Comparison of ENCODE assay signal across 16 cellular contexts in genomic region chr1:92903765-92904164, GRCh38.
"Had no signal": no experiment of that assay in that cellular context is flagged by ENCODE, and none has a peak within 500 bp of the region (broad histone marks: within the 10 kb centered on the region; RNA-seq: fewer than 3 reads in every experiment).

No MANE protein-coding gene starts in this region.

- H3K27me3 Mint-ChIP-seq: naive B cell had no signal

- H3K4me3 ChIP-seq: cardiac muscle cell, colonic mucosa, gastroesophageal sphincter, heart right ventricle, thyroid gland had no signal

- H3K27ac ChIP-seq: cardiac muscle cell, colonic mucosa, gastroesophageal sphincter, heart right ventricle, neutrophil, thyroid gland had no signal

- H3K27me3 ChIP-seq: cardiac muscle cell, colonic mucosa, gastroesophageal sphincter, heart right ventricle, neutrophil, thyroid gland had no signal

- H3K4me1 ChIP-seq: colonic mucosa, thyroid gland had no signal

- ATAC-seq: activated CD4-positive, CD25-positive, alpha-beta regulatory T cell treated with anti-CD3 and anti-CD28 coated beads, Interleukin-2, amount 50 U/mL, for 24 hours; gastroesophageal sphincter; heart right ventricle; left colon had no signal

- FAIRE-seq: endometrium had no signal

- DNase-seq: activated CD8-positive, alpha-beta memory T cell treated with anti-CD3 and anti-CD28 coated beads, Interleukin-2, amount 50 U/mL, for 48 hours; activated naive CD4-positive, alpha-beta T cell; colonic mucosa; heart right ventricle; left colon; mammary epithelial cell; naive B cell; stimulated activated CD4-positive, alpha-beta T cell treated with anti-CD3 and anti-CD28 coated beads, Interleukin-12 subunit alpha, Interleukin-12 subunit beta, amount 100 ng/mL, for 4 hours; stimulated activated CD4-positive, alpha-beta T cell treated with anti-CD3 and anti-CD28 coated beads, Interleukin-2, amount 100 ng/mL, for 24 hours; T-helper 9 cell; thyroid gland had no signal

- H3K36me3 ChIP-seq: cardiac muscle cell, colonic mucosa, heart right ventricle, neutrophil, thyroid gland had no signal

- H3K9me3 ChIP-seq: colonic mucosa, neutrophil, thyroid gland had no signal
